Comparison of ENCODE assay signal across 26 cellular contexts in the genomic region with DNA sequence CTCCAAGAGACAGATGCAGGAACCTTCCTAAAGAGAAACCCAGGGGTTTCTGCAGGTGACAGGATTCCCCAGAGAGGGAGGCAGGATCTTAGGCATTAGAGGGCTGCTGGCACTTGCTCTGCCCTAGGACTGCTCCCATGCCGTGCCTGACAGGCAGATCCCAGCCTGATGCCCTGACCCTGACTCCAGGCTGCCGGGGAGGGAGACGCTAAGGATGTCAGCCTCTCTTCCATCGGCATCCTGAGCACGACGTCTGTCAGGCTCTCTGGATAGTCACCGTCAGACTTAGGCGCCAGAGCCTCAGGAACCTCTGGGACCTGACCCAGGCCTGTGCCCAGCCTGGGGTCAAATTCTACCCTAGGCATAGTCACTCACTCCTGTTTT.
"Had no signal": no experiment of that assay in that cellular context is flagged by ENCODE, and none has a peak within 500 bp of the region (broad histone marks: within the 10 kb centered on the region; RNA-seq: fewer than 3 reads in every experiment).

No MANE protein-coding gene starts in this region.

- FAIRE-seq: endothelial cell of umbilical vein, keratinocyte had no signal

- ATAC-seq: left lung; mucosa of descending colon; natural killer cell treated with Interleukin-12 subunit alpha and Interleukin-12 subunit beta and Interleukin-15 and Interleukin-18, amount 100 ng/mL, for 72 hours; right cardiac atrium; stimulated activated effector memory CD8-positive, alpha-beta T cell treated with anti-CD3 and anti-CD28 coated beads, Interleukin-12 subunit alpha, Interleukin-12 subunit beta, amount 100 ng/mL, for 72 hours had no signal

- H3K4me3 ChIP-seq: coronary artery, esophagus muscularis mucosa, left lung, mucosa of descending colon, neural progenitor cell, prostate gland, sigmoid colon, stomach, testis, tibial artery had no signal

- H3K9me3 Mint-ChIP-seq: mesothelial cell of epicardium; natural killer cell treated with Interleukin-12 subunit alpha and Interleukin-12 subunit beta and Interleukin-15 and Interleukin-18, amount 100 ng/mL, for 72 hours; neural progenitor cell; stimulated activated effector memory CD8-positive, alpha-beta T cell treated with anti-CD3 and anti-CD28 coated beads, Interleukin-12 subunit alpha, Interleukin-12 subunit beta, amount 100 ng/mL, for 72 hours; type B pancreatic cell had no signal

- H3K27ac Mint-ChIP-seq: mesothelial cell of epicardium; natural killer cell treated with Interleukin-12 subunit alpha and Interleukin-12 subunit beta and Interleukin-15 and Interleukin-18, amount 100 ng/mL, for 72 hours; neural progenitor cell; stimulated activated effector memory CD8-positive, alpha-beta T cell treated with anti-CD3 and anti-CD28 coated beads, Interleukin-12 subunit alpha, Interleukin-12 subunit beta, amount 100 ng/mL, for 72 hours; type B pancreatic cell had no signal

- H3K36me3 Mint-ChIP-seq: mesothelial cell of epicardium; naive B cell; natural killer cell treated with Interleukin-12 subunit alpha and Interleukin-12 subunit beta and Interleukin-15 and Interleukin-18, amount 100 ng/mL, for 72 hours; neural progenitor cell; stimulated activated effector memory CD8-positive, alpha-beta T cell treated with anti-CD3 and anti-CD28 coated beads, Interleukin-12 subunit alpha, Interleukin-12 subunit beta, amount 100 ng/mL, for 72 hours; type B pancreatic cell had no signal

- H3K27ac ChIP-seq: coronary artery, esophagus muscularis mucosa, left lung, neural progenitor cell, prostate gland, sigmoid colon, stomach, testis, tibial artery had no signal

- H3K4me3 Mint-ChIP-seq: mesothelial cell of epicardium; naive B cell; natural killer cell treated with Interleukin-12 subunit alpha and Interleukin-12 subunit beta and Interleukin-15 and Interleukin-18, amount 100 ng/mL, for 72 hours; neural progenitor cell; stimulated activated effector memory CD8-positive, alpha-beta T cell treated with anti-CD3 and anti-CD28 coated beads, Interleukin-12 subunit alpha, Interleukin-12 subunit beta, amount 100 ng/mL, for 72 hours; type B pancreatic cell had no signal

- H3K36me3 ChIP-seq: esophagus muscularis mucosa, left lung, neural progenitor cell, prostate gland, sigmoid colon, stomach, tibial artery had no signal

- H3K9me3 ChIP-seq: esophagus muscularis mucosa, left lung, mucosa of descending colon, prostate gland, sigmoid colon, stomach, testis, tibial artery had no signal

- H3K27me3 ChIP-seq: neural progenitor cell, testis had no signal

- H3K4me2 ChIP-seq: neural progenitor cell had no signal

- H3K9ac ChIP-seq: neural progenitor cell had no signal

- DNase-seq: dermis blood vessel endothelial cell; effector memory CD4-positive, alpha-beta T cell; foreskin melanocyte; hypothalamus; mesenchymal stem cell; mucosa of descending colon; naive B cell; sigmoid colon; stimulated activated CD4-positive, alpha-beta T cell treated with anti-CD3 and anti-CD28 coated beads, Interleukin-2, amount 100 ng/mL, for 24 hours; stimulated activated CD4-positive, alpha-beta T cell treated with anti-CD3 and anti-CD28 coated beads, Interleukin-4, amount 100 ng/mL, for 24 hours; stimulated activated naive CD4-positive, alpha-beta T cell treated with Interleukin-2 at 50 U/mL for 16 hours; stomach; testis; tibial artery had no signal

- H3K4me1 Mint-ChIP-seq: naive B cell; stimulated activated effector memory CD8-positive, alpha-beta T cell treated with anti-CD3 and anti-CD28 coated beads, Interleukin-12 subunit alpha, Interleukin-12 subunit beta, amount 100 ng/mL, for 72 hours had no signal

- H3K4me1 ChIP-seq: esophagus muscularis mucosa, left lung, prostate gland, sigmoid colon, stomach, tibial artery had no signal
